7 cellular contexts compared by ENCODE assay signal in genomic region chr1:44609412-44609767, GRCh38.
A peak's percentile ranks its signal among the peaks of the same experiment; 100 is the strongest.
DNase-seq lines count a peak whose midpoint lies in the region; ATAC-seq, FAIRE-seq and TF ChIP-seq lines count a peak whose summit lies in the region.

No MANE protein-coding gene starts in this region.

- H3K9ac ChIP-seq in kidney (ENCODE audit: low read length in 2 of 2): no peak overlapping the region

- TF ChIP-seq CTCF in GM12875 (IDR thresholded peaks at IDR 0.05; ENCODE audit: borderline replicate concordance, insufficient read depth, low read depth, low read length) (peak; percentile 67), astrocyte of the cerebellum (IDR thresholded peaks at IDR 0.05; ENCODE audit: low read depth, low read length, missing control alignments) (peak; percentile 58), kidney (IDR thresholded peaks at IDR 0.05; ENCODE audit: borderline replicate concordance, extremely low read depth, insufficient read depth) (peak; percentile 57), thyroid gland (IDR thresholded peaks at IDR 0.05) (peak in 4 of 6 experiments; percentile 17 to 24 (median 20))

- H3K27ac ChIP-seq in kidney (ENCODE audit: low read depth in 2 of 2, low read length in 2 of 2) (no peak overlapping the region), thyroid gland (no peak overlapping the region)
- no peak overlapping the region for H3K27ac ChIP-seq in effector memory CD4-positive, alpha-beta T cell (ENCODE audit: insufficient read depth, low read length, poor library complexity, severe bottlenecking)

- WGBS in thyroid gland, 2 donors: 39 to 46% methylated on average over 5 to 10 of the region's 10 CpGs

- in situ Hi-C loops in astrocyte of the cerebellum (cut with HindIII; ENCODE audit: low sequenced_read_pairs): no loop called here

- H3K9me3 ChIP-seq in kidney (ENCODE audit: control insufficient read depth in 1 of 2, low read length in 2 of 2): no peaks in the 10 kb centered on the region
- H3K9me3 ChIP-seq in thyroid gland: no peaks in the 10 kb centered on the region
- H3K9me3 ChIP-seq in effector memory CD4-positive, alpha-beta T cell (ENCODE audit: control insufficient read depth, low read length): no peaks in the 10 kb centered on the region

- peaks cover 3% of the 10 kb centered on the region for H3K27me3 ChIP-seq in thyroid gland
- no peaks in the 10 kb centered on the region for H3K27me3 ChIP-seq in effector memory CD4-positive, alpha-beta T cell (replicated peaks; ENCODE audit: control insufficient read depth, insufficient read depth, low read length, poor library complexity, severe bottlenecking)

- no peak for TF ChIP-seq POLR2A in thyroid gland (IDR thresholded peaks at IDR 0.05)

- peak; percentile 85 for DNase-seq in NCI-H82 (lab: John Stamatoyannopoulos, UW)
- DNase-seq in astrocyte of the cerebellum (ENCODE audit: low read depth): no peak
- peak; percentile 81 for DNase-seq in kidney
- peak; percentile 19 to 23 for DNase-seq in thyroid gland
- DNase-seq in effector memory CD4-positive, alpha-beta T cell: no peak

- H3K4me1 ChIP-seq in kidney (ENCODE audit: control insufficient read depth in 1 of 2, insufficient read depth in 1 of 2, low read depth in 1 of 2, low read length in 2 of 2): no peaks in the 10 kb centered on the region
- H3K4me1 ChIP-seq in thyroid gland: peaks cover 0 to 1% of the 10 kb centered on the region in 2 donors
- H3K4me1 ChIP-seq in effector memory CD4-positive, alpha-beta T cell (ENCODE audit: control insufficient read depth, insufficient read depth, low read length, poor library complexity, severe bottlenecking): no peaks in the 10 kb centered on the region

- no peak overlapping the region for H3K4me3 ChIP-seq in GM12875 (ENCODE audit: low read depth, low read length)
- no peak overlapping the region for H3K4me3 ChIP-seq in astrocyte of the cerebellum (ENCODE audit: low read depth, low read length)
- no peak overlapping the region for H3K4me3 ChIP-seq in kidney (ENCODE audit: low read length in 2 of 2)
- H3K4me3 ChIP-seq in thyroid gland (replicated peaks in 1 of 3): no peak overlapping the region
- H3K4me3 ChIP-seq in effector memory CD4-positive, alpha-beta T cell (ENCODE audit: insufficient read depth, low read depth, low read length, poor library complexity, severe bottlenecking): no peak overlapping the region

- no peak for FAIRE-seq in kidney (lab: Jason Lieb, UNC)

- ATAC-seq in GM18858 (IDR thresholded peaks at IDR 0.05; ENCODE audit: unreplicated experiment): no peak

- intact Hi-C loops in kidney (cut with DNase I): no loop called here
- intact Hi-C loops in thyroid gland (cut with DNase I): no loop called here

- no peaks in the 10 kb centered on the region for H3K36me3 ChIP-seq in kidney (ENCODE audit: control insufficient read depth in 1 of 2, insufficient read depth in 2 of 2, low read length in 2 of 2)
- H3K36me3 ChIP-seq in thyroid gland: no peaks in the 10 kb centered on the region
- no peaks in the 10 kb centered on the region for H3K36me3 ChIP-seq in effector memory CD4-positive, alpha-beta T cell (ENCODE audit: control insufficient read depth, insufficient read depth, low read length)

Comparison
In these comparisons a context has a peak if more than half of its experiments do, and no peak if none do; other contexts are left out.
1. DNase-seq: peak in NCI-H82 (single experiment), kidney (single experiment) and thyroid gland (2 of 2); none in astrocyte of the cerebellum (single experiment) and effector memory CD4-positive, alpha-beta T cell (0 of 3).
2. Peak in every context shown above with its lines, with median percentiles within 50 percentile points of each other: CTCF ChIP-seq.